Comparison of ENCODE assay signal across 1 cellular context in genomic region chr3:28745904-28746617, GRCh38.
TF ChIP-seq lines count a peak whose summit lies in the region.

No MANE protein-coding gene starts in this region.

TF ChIP-seq in SK-N-SH treated with all-trans-retinoic acid at 6 μM for 48 hours, 23 proteins besides CTCF, POLR2A, EP300 and RAD21 (continued from another document):
- TF ChIP-seq CREB5 (CRISPR knock-in tag; IDR thresholded peaks at IDR 0.05; ENCODE audit: low read depth) (no peak), ZC3H10 (CRISPR knock-in tag; IDR thresholded peaks at IDR 0.05) (no peak), ZNF8 (CRISPR knock-in tag; IDR thresholded peaks at IDR 0.05) (no peak), CSDC2 (CRISPR knock-in tag; IDR thresholded peaks at IDR 0.05) (no peak), BACH2 (CRISPR knock-in tag; IDR thresholded peaks at IDR 0.05; ENCODE audit: borderline replicate concordance) (no peak), SNAI2 (CRISPR knock-in tag; IDR thresholded peaks at IDR 0.05) (no peak), ISL1 (CRISPR knock-in tag; IDR thresholded peaks at IDR 0.05) (peak; percentile 33; the same call in 1 of the 2 replicates), ARNTL (CRISPR knock-in tag; IDR thresholded peaks at IDR 0.05; ENCODE audit: borderline replicate concordance, low read depth) (no peak), OSR1 (CRISPR knock-in tag; IDR thresholded peaks at IDR 0.05) (no peak), TCF4 (CRISPR knock-in tag; IDR thresholded peaks at IDR 0.05; ENCODE audit: borderline replicate concordance) (peak; percentile 57; the same call in 1 of the 2 replicates)
- TF ChIP-seq, protein P1, sequence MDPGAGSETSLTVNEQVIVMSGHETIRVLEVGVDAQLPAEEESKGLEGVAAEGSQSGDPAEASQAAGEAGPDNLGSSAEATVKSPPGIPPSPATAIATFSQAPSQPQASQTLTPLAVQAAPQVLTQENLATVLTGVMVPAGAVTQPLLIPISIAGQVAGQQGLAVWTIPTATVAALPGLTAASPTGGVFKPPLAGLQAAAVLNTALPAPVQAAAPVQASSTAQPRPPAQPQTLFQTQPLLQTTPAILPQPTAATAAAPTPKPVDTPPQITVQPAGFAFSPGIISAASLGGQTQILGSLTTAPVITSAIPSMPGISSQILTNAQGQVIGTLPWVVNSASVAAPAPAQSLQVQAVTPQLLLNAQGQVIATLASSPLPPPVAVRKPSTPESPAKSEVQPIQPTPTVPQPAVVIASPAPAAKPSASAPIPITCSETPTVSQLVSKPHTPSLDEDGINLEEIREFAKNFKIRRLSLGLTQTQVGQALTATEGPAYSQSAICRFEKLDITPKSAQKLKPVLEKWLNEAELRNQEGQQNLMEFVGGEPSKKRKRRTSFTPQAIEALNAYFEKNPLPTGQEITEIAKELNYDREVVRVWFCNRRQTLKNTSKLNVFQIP (CRISPR knock-in tag; IDR thresholded peaks at IDR 0.05; ENCODE audit: borderline replicate concordance, low read depth) = no peak
